9 cellular contexts compared by ENCODE assay signal in the genomic region with DNA sequence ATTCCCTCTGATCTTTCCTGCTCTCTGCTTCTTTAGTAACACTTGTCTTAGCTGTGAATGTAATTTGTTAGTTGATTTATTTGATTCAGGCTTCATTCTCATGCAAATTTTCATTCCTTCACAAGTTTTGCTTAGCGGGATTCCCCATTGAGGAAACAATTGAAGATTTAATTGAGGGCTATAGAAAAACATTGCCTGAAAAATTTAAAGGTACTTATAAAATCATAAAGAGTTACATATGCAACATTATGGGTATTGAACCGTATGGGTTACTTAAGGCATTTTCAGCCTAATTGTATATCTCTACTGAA. TPM values are rescaled to one million over a fixed set of nuclear protein-coding genes. Genes with fewer than 3 reads are reported as not detected.
DNase-seq lines count a peak whose midpoint lies in the region; ATAC-seq and TF ChIP-seq lines count a peak whose summit lies in the region.
"Had no signal": no experiment of that assay in that cellular context is flagged by ENCODE, and none has a peak within 500 bp of the region (broad histone marks: within the 10 kb centered on the region; RNA-seq: fewer than 3 reads in every experiment).

No MANE protein-coding gene starts in this region.

- TF ChIP-seq CTCF in DOHH2 (IDR thresholded peaks at IDR 0.05; ENCODE audit: low read depth, low read length, poor library complexity, severe bottlenecking) (no peak), MCF 10A (IDR thresholded peaks at IDR 0.05; ENCODE audit: unreplicated experiment) (no peak), nephron (IDR thresholded peaks at IDR 0.05; ENCODE audit: unreplicated experiment in 3 of 3) (no peak), CD14-positive monocyte (IDR thresholded peaks at IDR 0.05) (no peak)

- peaks cover 11% of the 10 kb centered on the region for H3K36me3 Mint-ChIP-seq in MCF 10A (ENCODE audit: insufficient read depth, unreplicated experiment)
- H3K36me3 Mint-ChIP-seq in nephron (ENCODE audit: low read depth), result peaks cover 4% of the 10 kb centered on the region
- H3K36me3 Mint-ChIP-seq in CD14-positive monocyte, result peaks cover 0 to 6% of the 10 kb centered on the region in 2 donors

- no peaks in the 10 kb centered on the region for H4K20me1 ChIP-seq in DOHH2 (ENCODE audit: control insufficient read depth, insufficient read depth, low read depth, low read length)
- no peaks in the 10 kb centered on the region for H4K20me1 ChIP-seq in Karpas-422 (ENCODE audit: insufficient read depth, low read depth, low read length)

- H3K27ac ChIP-seq in DOHH2 (ENCODE audit: low read depth, low read length) (no peak overlapping the region), Karpas-422 (ENCODE audit: low read length) (no peak overlapping the region)

- H3K9me3 Mint-ChIP-seq in MCF 10A (ENCODE audit: unreplicated experiment) (no peaks in the 10 kb centered on the region), nephron (peaks cover 8% of the 10 kb centered on the region), CD14-positive monocyte (peaks cover 4 to 30% (median 22%) of the 10 kb centered on the region in 7 donors)
- H3K9me3 Mint-ChIP-seq: effector memory CD8-positive, alpha-beta T cell had no signal

- H3K27ac Mint-ChIP-seq in MCF 10A (ENCODE audit: low read depth, unreplicated experiment) (peak overlapping the region; percentile 85), nephron (no peak overlapping the region), CD14-positive monocyte (no peak overlapping the region)
- H3K27ac Mint-ChIP-seq: effector memory CD8-positive, alpha-beta T cell had no signal

- H3K4me1 ChIP-seq in DOHH2 (ENCODE audit: control insufficient read depth, low read length), result peaks cover 37% of the 10 kb centered on the region
- peaks cover 27% of the 10 kb centered on the region for H3K4me1 ChIP-seq in Karpas-422 (ENCODE audit: low read length)
- H3K4me1 ChIP-seq in HAP-1, result no peaks in the 10 kb centered on the region

- no peak for DNase-seq in Karpas-422
- no peak for DNase-seq in MCF 10A (ENCODE audit: unreplicated experiment)
- DNase-seq in CD14-positive monocyte (ENCODE audit: low spot score), result no peak
- no peak for DNase-seq in left colon
- DNase-seq in NCI-H2107 treated with DMSO at 0.1 percent for 48 hours (lab: John Stamatoyannopoulos, UW; ENCODE audit: unreplicated experiment), result no peak
- DNase-seq in HAP-1 (ENCODE audit: low spot score in 2 of 2), result no peak
- DNase-seq: effector memory CD8-positive, alpha-beta T cell had no signal

- CTCF ChIA-PET in MCF 10A (lab: Yijun Ruan, JAX), result interaction anchor here (0.5 to 0.7 kb wide), 2 partner anchors 52 to 62 kb away, joined by 3 read pairs; no protein-coding TSS in a partner anchor

- H3K4me2 ChIP-seq in DOHH2 (ENCODE audit: low read length), result peak overlapping the region; percentile 54
- peak overlapping the region; percentile 75 for H3K4me2 ChIP-seq in Karpas-422 (ENCODE audit: low read depth, low read length, poor library complexity, severe bottlenecking)

- H3K79me2 ChIP-seq in DOHH2 (ENCODE audit: control insufficient read depth, low read length) (no peaks in the 10 kb centered on the region), Karpas-422 (ENCODE audit: low read length) (no peaks in the 10 kb centered on the region)

- no peak for ATAC-seq in left colon

- H3K36me3 ChIP-seq in DOHH2 (ENCODE audit: control insufficient read depth, low read length), result no peaks in the 10 kb centered on the region
- no peaks in the 10 kb centered on the region for H3K36me3 ChIP-seq in Karpas-422 (ENCODE audit: insufficient read depth, low read length)
- no peaks in the 10 kb centered on the region for H3K36me3 ChIP-seq in HAP-1 (replicated peaks)

- H3K9me2 ChIP-seq in DOHH2 (replicated peaks; ENCODE audit: control insufficient read depth, low read length) (no peaks in the 10 kb centered on the region), Karpas-422 (replicated peaks; ENCODE audit: insufficient read depth, low read length) (no peaks in the 10 kb centered on the region)

- peak overlapping the region; percentile 88; the same call in 1 of the 2 replicates for H2AFZ ChIP-seq in Karpas-422 (ENCODE audit: low read length)

- H3K4me1 Mint-ChIP-seq in MCF 10A (ENCODE audit: insufficient read depth, unreplicated experiment) (peaks cover 14% of the 10 kb centered on the region), nephron (peaks cover 25% of the 10 kb centered on the region), CD14-positive monocyte (peaks cover 39% of the 10 kb centered on the region)

- H3K4me3 Mint-ChIP-seq in MCF 10A (ENCODE audit: unreplicated experiment), result peak overlapping the region; percentile 72
- H3K4me3 Mint-ChIP-seq in nephron, result peak overlapping the region in 2 of 3 experiments; percentile 30 to 75
- peak overlapping the region in 1 of 2 donors; percentile 84 for H3K4me3 Mint-ChIP-seq in CD14-positive monocyte

- POLR2A ChIA-PET in MCF 10A (lab: Yijun Ruan, JAX), result interaction anchor here (0.6 to 3.4 kb wide), 10 partner anchors 11 to 607 kb away, joined by 3 to 37 read pairs (median 4); a partner anchor contains a TSS

- H3F3A ChIP-seq in DOHH2 (ENCODE audit: control insufficient read depth, insufficient read depth), result 0 out of 2 replicates have a peak, but pooled peaks cover 5% of the 10 kb centered on the region

- H3K27me3 ChIP-seq in DOHH2 (ENCODE audit: control insufficient read depth, low read length), result peaks cover 6% of the 10 kb centered on the region
- H3K27me3 ChIP-seq in Karpas-422 (ENCODE audit: low read length), result no peaks in the 10 kb centered on the region
- H3K27me3 ChIP-seq in HAP-1 (ENCODE audit: low read depth), result peaks cover 15% of the 10 kb centered on the region

- BruUV-seq in MCF 10A (replicated peaks; lab: Mats Ljungman, UMichigan), result no TSS peak

- intact Hi-C loops in MCF 10A (cut with micrococcal nuclease) (loop anchor here (2.0 to 10.0 kb wide), 4 partner anchors 52 to 398 kb away; a partner anchor contains a TSS), CD14-positive monocyte (cut with micrococcal nuclease) (loop anchor here in 1 of 2 donors (10.0 kb wide), 1 partner anchor 68 kb away; a partner anchor contains a TSS), left colon (cut with DNase I, micrococcal nuclease) (loop anchor here in 1 of 2 donors (10.0 kb wide), 1 partner anchor 68 kb away; a partner anchor contains a TSS)

- H3K4me3 ChIP-seq in DOHH2 (ENCODE audit: low read length) (peak overlapping the region; percentile 58; the same call in 1 of the 2 replicates), Karpas-422 (ENCODE audit: low read length) (peak overlapping the region; percentile 64), HAP-1 (no peak overlapping the region; the same call in 1 of the 2 replicates)

- H3K9me3 ChIP-seq in DOHH2 (ENCODE audit: control insufficient read depth, insufficient read depth, low read length), result no peaks in the 10 kb centered on the region
- H3K9me3 ChIP-seq in Karpas-422 (ENCODE audit: low read length), result no peaks in the 10 kb centered on the region
- no peaks in the 10 kb centered on the region for H3K9me3 ChIP-seq in HAP-1

- no peak overlapping the region for H3K9ac ChIP-seq in Karpas-422 (ENCODE audit: low read length)

- in situ Hi-C loops in HAP-1 (cut with MboI; ENCODE audit: low sequenced_read_pairs), result no loop called here

- H3K27me3 Mint-ChIP-seq in MCF 10A (ENCODE audit: insufficient read depth, unreplicated experiment) (no peaks in the 10 kb centered on the region), nephron (ENCODE audit: low read depth) (peaks cover 95% of the 10 kb centered on the region), CD14-positive monocyte (ENCODE audit: low read depth in 3 of 3) (peaks cover 73 to 75% (median 74%) of the 10 kb centered on the region in 3 donors)

RNA-seq across cellular contexts. Expression of a gene that starts 11.9 kb away (rescaled TPM):
- total RNA-seq in Karpas-422 (2014; rRNA removed; shearing (Covaris generic); ENCODE audit: low replicate concordance), result 18.9 and 35.1 TPM in 2 replicates
- total RNA-seq in MCF 10A (2022), result 13.7 and 15.6 TPM in 2 replicates
- polyA plus RNA-seq in CD14-positive monocyte, result 1 to 10 TPM; 2.2 to 5.0 TPM
- total RNA-seq in left colon, result 10 to 100 TPM; 10.4 to 12.8 TPM

RNA-seq across cellular contexts. Expression of a gene that starts 38.9 kb away (rescaled TPM):
- total RNA-seq in Karpas-422 (2014; rRNA removed; shearing (Covaris generic); ENCODE audit: low replicate concordance), result 6.1 and 12.4 TPM in 2 replicates
- 3.3 and 4.8 TPM in 2 replicates for total RNA-seq in MCF 10A (2022)
- 1 to 10 TPM; 1.5 to 1.6 TPM for polyA plus RNA-seq in CD14-positive monocyte
- 1 to 10 TPM; 4.8 to 6.0 TPM for total RNA-seq in left colon

RNA-seq across cellular contexts. Expression of a gene that starts 45.9 kb away (rescaled TPM):
- 0.11 TPM in 1 of 2 replicates, not detected in the other for total RNA-seq in Karpas-422 (2014; rRNA removed; shearing (Covaris generic); ENCODE audit: low replicate concordance)
- total RNA-seq in MCF 10A (2022) (not detected in 2 replicates), left colon (under 1 TPM; 0.21 to 0.47 TPM)
- 1 to 10 TPM in 1 of 2 donors, under 1 TPM in 1; 0.94 to 1.1 TPM for polyA plus RNA-seq in CD14-positive monocyte

RNA-seq across cellular contexts. Expression of a gene that starts 53.8 kb away (rescaled TPM):
- total RNA-seq in Karpas-422 (2014; rRNA removed; shearing (Covaris generic); ENCODE audit: low replicate concordance), result 16.8 and 19.2 TPM in 2 replicates
- 11.3 and 13.1 TPM in 2 replicates for total RNA-seq in MCF 10A (2022)
- polyA plus RNA-seq in CD14-positive monocyte, result 1 to 10 TPM; 3.4 to 3.5 TPM
- total RNA-seq in left colon, result 1 to 10 TPM; 3.8 to 7.9 TPM
